1 cellular context compared by ENCODE assay signal in genomic region chr22:48918585-48919186, GRCh38.
TF ChIP-seq lines count a peak whose summit lies in the region.

No MANE protein-coding gene starts in this region.

TF ChIP-seq in HepG2, 621 proteins besides CTCF, POLR2A, EP300 and RAD21 (continued from another document and continues in another):
- TF ChIP-seq, protein P1, sequence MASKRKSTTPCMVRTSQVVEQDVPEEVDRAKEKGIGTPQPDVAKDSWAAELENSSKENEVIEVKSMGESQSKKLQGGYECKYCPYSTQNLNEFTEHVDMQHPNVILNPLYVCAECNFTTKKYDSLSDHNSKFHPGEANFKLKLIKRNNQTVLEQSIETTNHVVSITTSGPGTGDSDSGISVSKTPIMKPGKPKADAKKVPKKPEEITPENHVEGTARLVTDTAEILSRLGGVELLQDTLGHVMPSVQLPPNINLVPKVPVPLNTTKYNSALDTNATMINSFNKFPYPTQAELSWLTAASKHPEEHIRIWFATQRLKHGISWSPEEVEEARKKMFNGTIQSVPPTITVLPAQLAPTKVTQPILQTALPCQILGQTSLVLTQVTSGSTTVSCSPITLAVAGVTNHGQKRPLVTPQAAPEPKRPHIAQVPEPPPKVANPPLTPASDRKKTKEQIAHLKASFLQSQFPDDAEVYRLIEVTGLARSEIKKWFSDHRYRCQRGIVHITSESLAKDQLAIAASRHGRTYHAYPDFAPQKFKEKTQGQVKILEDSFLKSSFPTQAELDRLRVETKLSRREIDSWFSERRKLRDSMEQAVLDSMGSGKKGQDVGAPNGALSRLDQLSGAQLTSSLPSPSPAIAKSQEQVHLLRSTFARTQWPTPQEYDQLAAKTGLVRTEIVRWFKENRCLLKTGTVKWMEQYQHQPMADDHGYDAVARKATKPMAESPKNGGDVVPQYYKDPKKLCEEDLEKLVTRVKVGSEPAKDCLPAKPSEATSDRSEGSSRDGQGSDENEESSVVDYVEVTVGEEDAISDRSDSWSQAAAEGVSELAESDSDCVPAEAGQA (IDR thresholded peaks at IDR 0.05; ENCODE audit: low read depth): no peak
- TF ChIP-seq, protein P1 (CRISPR knock-in tag; IDR thresholded peaks at IDR 0.05; ENCODE audit: borderline replicate concordance): no peak
- TF ChIP-seq MIXL1 (CRISPR knock-in tag; IDR thresholded peaks at IDR 0.05) (peak; percentile 21; the same call in 1 of the 2 replicates), RARA (CRISPR knock-in tag; IDR thresholded peaks at IDR 0.05) (peak; percentile 74), ZSCAN21 (CRISPR knock-in tag; IDR thresholded peaks at IDR 0.05; ENCODE audit: borderline replicate concordance) (no peak), NR2F2 (IDR thresholded peaks at IDR 0.05; ENCODE audit: borderline replicate concordance, low read depth) (peak; percentile 57; the same call in 1 of the 2 replicates), ZBTB7B (CRISPR knock-in tag; IDR thresholded peaks at IDR 0.05) (peak; percentile 79), ZSCAN31 (CRISPR knock-in tag; IDR thresholded peaks at IDR 0.05; ENCODE audit: low read depth) (no peak), ISL2 (CRISPR knock-in tag; IDR thresholded peaks at IDR 0.05) (peak; percentile 76; the same call in 1 of the 2 replicates), NR2F6 (IDR thresholded peaks at IDR 0.05) (peak; percentile 67), NR2F6 (CRISPR knock-in tag; IDR thresholded peaks at IDR 0.05) (peak; percentile 58), SOX5 (CRISPR knock-in tag; IDR thresholded peaks at IDR 0.05; ENCODE audit: borderline replicate concordance) (peak; percentile 72; the same call in 1 of the 2 replicates), ZBTB46 (CRISPR knock-in tag; IDR thresholded peaks at IDR 0.05; ENCODE audit: borderline replicate concordance) (no peak), MYC (CRISPR knock-in tag; IDR thresholded peaks at IDR 0.05; ENCODE audit: borderline replicate concordance) (0 out of 2 replicates have a peak, but pooled peaks have one; percentile 5), SNAI1 (CRISPR knock-in tag; IDR thresholded peaks at IDR 0.05; ENCODE audit: borderline replicate concordance) (0 out of 2 replicates have a peak, but pooled peaks have one; percentile 20), PRDM10 (CRISPR knock-in tag; IDR thresholded peaks at IDR 0.05; ENCODE audit: low read depth) (0 out of 2 replicates have a peak, but pooled peaks have one; percentile 39), GATAD1 (CRISPR knock-in tag; IDR thresholded peaks at IDR 0.05) (peak; percentile 12; the same call in 1 of the 2 replicates), SIN3A (IDR thresholded peaks at IDR 0.05; ENCODE audit: borderline replicate concordance, low read depth, low read length) (no peak), ZNF33B (CRISPR knock-in tag; IDR thresholded peaks at IDR 0.05) (no peak), MYPOP (CRISPR knock-in tag; IDR thresholded peaks at IDR 0.05) (0 out of 2 replicates have a peak, but pooled peaks have one; percentile 33), SMC3 (IDR thresholded peaks at IDR 0.05; ENCODE audit: low read length) (no peak)
- TF ChIP-seq, protein P2, sequence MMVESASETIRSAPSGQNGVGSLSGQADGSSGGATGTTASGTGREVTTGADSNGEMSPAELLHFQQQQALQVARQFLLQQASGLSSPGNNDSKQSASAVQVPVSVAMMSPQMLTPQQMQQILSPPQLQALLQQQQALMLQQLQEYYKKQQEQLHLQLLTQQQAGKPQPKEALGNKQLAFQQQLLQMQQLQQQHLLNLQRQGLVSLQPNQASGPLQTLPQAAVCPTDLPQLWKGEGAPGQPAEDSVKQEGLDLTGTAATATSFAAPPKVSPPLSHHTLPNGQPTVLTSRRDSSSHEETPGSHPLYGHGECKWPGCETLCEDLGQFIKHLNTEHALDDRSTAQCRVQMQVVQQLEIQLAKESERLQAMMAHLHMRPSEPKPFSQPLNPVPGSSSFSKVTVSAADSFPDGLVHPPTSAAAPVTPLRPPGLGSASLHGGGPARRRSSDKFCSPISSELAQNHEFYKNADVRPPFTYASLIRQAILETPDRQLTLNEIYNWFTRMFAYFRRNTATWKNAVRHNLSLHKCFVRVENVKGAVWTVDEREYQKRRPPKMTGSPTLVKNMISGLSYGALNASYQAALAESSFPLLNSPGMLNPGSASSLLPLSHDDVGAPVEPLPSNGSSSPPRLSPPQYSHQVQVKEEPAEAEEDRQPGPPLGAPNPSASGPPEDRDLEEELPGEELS (CRISPR knock-in tag; IDR thresholded peaks at IDR 0.05): peak; percentile 98
- TF ChIP-seq, protein P3, sequence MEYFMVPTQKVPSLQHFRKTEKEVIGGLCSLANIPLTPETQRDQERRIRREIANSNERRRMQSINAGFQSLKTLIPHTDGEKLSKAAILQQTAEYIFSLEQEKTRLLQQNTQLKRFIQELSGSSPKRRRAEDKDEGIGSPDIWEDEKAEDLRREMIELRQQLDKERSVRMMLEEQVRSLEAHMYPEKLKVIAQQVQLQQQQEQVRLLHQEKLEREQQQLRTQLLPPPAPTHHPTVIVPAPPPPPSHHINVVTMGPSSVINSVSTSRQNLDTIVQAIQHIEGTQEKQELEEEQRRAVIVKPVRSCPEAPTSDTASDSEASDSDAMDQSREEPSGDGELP (IDR thresholded peaks at IDR 0.05; ENCODE audit: borderline replicate concordance, low read depth): peak; percentile 71; the same call in 1 of the 2 replicates
- TF ChIP-seq, protein P4, sequence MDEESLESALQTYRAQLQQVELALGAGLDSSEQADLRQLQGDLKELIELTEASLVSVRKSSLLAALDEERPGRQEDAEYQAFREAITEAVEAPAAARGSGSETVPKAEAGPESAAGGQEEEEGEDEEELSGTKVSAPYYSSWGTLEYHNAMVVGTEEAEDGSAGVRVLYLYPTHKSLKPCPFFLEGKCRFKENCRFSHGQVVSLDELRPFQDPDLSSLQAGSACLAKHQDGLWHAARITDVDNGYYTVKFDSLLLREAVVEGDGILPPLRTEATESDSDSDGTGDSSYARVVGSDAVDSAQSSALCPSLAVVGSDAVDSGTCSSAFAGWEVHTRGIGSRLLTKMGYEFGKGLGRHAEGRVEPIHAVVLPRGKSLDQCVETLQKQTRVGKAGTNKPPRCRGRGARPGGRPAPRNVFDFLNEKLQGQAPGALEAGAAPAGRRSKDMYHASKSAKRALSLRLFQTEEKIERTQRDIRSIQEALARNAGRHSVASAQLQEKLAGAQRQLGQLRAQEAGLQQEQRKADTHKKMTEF (CRISPR knock-in tag; IDR thresholded peaks at IDR 0.05): peak; percentile 48; the same call in 1 of the 2 replicates
- TF ChIP-seq, protein P5, sequence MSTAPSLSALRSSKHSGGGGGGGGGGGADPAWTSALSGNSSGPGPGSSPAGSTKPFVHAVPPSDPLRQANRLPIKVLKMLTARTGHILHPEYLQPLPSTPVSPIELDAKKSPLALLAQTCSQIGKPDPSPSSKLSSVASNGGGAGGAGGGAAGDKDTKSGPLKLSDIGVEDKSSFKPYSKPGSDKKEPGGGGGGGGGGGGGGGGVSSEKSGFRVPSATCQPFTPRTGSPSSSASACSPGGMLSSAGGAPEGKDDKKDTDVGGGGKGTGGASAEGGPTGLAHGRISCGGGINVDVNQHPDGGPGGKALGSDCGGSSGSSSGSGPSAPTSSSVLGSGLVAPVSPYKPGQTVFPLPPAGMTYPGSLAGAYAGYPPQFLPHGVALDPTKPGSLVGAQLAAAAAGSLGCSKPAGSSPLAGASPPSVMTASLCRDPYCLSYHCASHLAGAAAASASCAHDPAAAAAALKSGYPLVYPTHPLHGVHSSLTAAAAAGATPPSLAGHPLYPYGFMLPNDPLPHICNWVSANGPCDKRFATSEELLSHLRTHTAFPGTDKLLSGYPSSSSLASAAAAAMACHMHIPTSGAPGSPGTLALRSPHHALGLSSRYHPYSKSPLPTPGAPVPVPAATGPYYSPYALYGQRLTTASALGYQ (CRISPR knock-in tag; IDR thresholded peaks at IDR 0.05): peak; percentile 43; the same call in 1 of the 2 replicates
- TF ChIP-seq, protein P6, sequence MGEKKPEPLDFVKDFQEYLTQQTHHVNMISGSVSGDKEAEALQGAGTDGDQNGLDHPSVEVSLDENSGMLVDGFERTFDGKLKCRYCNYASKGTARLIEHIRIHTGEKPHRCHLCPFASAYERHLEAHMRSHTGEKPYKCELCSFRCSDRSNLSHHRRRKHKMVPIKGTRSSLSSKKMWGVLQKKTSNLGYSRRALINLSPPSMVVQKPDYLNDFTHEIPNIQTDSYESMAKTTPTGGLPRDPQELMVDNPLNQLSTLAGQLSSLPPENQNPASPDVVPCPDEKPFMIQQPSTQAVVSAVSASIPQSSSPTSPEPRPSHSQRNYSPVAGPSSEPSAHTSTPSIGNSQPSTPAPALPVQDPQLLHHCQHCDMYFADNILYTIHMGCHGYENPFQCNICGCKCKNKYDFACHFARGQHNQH (CRISPR knock-in tag; IDR thresholded peaks at IDR 0.05): peak; percentile 75
